Comparison of ENCODE assay signal across 8 cellular contexts in the genomic region with DNA sequence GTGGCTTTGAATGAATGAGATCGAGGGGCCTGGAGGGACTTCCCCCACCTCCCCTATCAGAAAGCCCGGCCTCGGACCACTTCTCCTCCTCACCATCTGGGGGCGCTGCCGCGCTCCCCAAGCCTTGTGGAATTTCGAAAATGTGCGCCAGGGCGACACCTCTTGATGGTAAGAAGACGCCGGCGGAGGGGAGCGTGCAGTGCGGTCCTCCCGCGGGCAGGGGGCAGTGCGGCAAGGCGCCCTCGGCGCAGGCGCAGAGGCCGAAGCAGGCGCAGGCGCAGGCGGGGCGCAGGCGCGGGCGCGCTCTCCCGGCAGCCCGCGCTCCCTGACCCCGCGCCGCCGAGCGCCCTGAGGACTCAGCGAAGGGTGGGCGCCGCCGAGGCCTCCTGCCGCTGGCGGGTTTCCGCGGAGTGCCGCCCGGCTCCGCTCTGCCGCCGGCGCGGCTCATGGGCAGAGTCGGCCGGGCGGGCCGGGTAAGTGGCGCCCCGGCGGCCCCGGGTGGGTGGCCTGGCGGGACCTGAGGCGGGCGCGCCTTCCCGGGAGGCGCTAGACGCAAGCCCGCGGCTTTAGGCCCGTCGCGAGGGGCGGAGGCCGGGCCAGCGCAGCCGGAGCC. TPM values are rescaled to one million over a fixed set of nuclear protein-coding genes. Genes with fewer than 3 reads are reported as not detected.
A peak's percentile ranks its signal among the peaks of the same experiment; 100 is the strongest.
DNase-seq lines count a peak whose midpoint lies in the region; ATAC-seq and TF ChIP-seq lines count a peak whose summit lies in the region.

A gene with protein sequence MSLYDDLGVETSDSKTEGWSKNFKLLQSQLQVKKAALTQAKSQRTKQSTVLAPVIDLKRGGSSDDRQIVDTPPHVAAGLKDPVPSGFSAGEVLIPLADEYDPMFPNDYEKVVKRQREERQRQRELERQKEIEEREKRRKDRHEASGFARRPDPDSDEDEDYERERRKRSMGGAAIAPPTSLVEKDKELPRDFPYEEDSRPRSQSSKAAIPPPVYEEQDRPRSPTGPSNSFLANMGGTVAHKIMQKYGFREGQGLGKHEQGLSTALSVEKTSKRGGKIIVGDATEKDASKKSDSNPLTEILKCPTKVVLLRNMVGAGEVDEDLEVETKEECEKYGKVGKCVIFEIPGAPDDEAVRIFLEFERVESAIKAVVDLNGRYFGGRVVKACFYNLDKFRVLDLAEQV (plus strand): TSS at position 314 of the 613 bp plus-strand sequence. CDS start 8,032 bp downstream, outside the sequence.

- H3K4me3 ChIP-seq in adipocyte (ENCODE audit: low read length), result peak within 1 kb of the TSS; percentile 98
- peak within 1 kb of the TSS; percentile 99 for H3K4me3 ChIP-seq in cardiac muscle cell

- H3K27ac Mint-ChIP-seq in type B pancreatic cell, result peak within 1 kb of the TSS; percentile 92

- ATAC-seq in HG02759 (IDR thresholded peaks at IDR 0.05; ENCODE audit: unreplicated experiment), result peak; percentile 89

- H3K27ac ChIP-seq in cardiac muscle cell, result peak within 1 kb of the TSS; percentile 99

- H3K9ac ChIP-seq in adipocyte (ENCODE audit: low read length), result peak within 1 kb of the TSS; percentile 97

- H3K4me1 Mint-ChIP-seq in type B pancreatic cell (ENCODE audit: unreplicated experiment), result peaks cover 27% of the 10 kb centered on the region

- no peaks in the 10 kb centered on the region for H3K9me3 Mint-ChIP-seq in type B pancreatic cell

- H3K27me3 Mint-ChIP-seq in type B pancreatic cell, result peaks cover 10% of the 10 kb centered on the region

- H3K27me3 ChIP-seq in adipocyte (replicated peaks; ENCODE audit: control insufficient read depth, insufficient read depth, low read length) (no peaks in the 10 kb centered on the region), cardiac muscle cell (no peaks in the 10 kb centered on the region)

- TF ChIP-seq CTCF in GM12874 (IDR thresholded peaks at IDR 0.05; ENCODE audit: insufficient read depth, low read depth, low read length) (peak; percentile 100), cardiac muscle cell (IDR thresholded peaks at IDR 0.05; ENCODE audit: low read depth, low read length) (peak; percentile 99), type B pancreatic cell (conservative IDR thresholded peaks at IDR 0.05) (peak; percentile 100)

- H3K4me1 ChIP-seq in adipocyte (ENCODE audit: control insufficient read depth, insufficient read depth, low read length) (peaks cover 38% of the 10 kb centered on the region), cardiac muscle cell (ENCODE audit: low read depth) (peaks cover 6% of the 10 kb centered on the region)

- H3K36me3 ChIP-seq in adipocyte (ENCODE audit: control insufficient read depth, insufficient read depth, low read length, severe bottlenecking) (no peaks in the 10 kb centered on the region), cardiac muscle cell (no peaks in the 10 kb centered on the region)

- peaks cover 3% of the 10 kb centered on the region for H3K36me3 Mint-ChIP-seq in type B pancreatic cell

- DNase-seq in NCI-H128 (lab: John Stamatoyannopoulos, UW; ENCODE audit: unreplicated experiment) (peak; percentile 67), SW480 (ENCODE audit: low spot score) (peak; percentile 84), adipocyte (ENCODE audit: low read depth) (peak; percentile 96), cardiac muscle cell (ENCODE audit: low read depth in 1 of 2, low spot score in 1 of 2) (peak; percentile 96 to 99), pons (ENCODE audit: low spot score) (peak; percentile 96), type B pancreatic cell (ENCODE audit: extremely low spot score, unreplicated experiment) (peak; percentile 99)

- H3K9me3 ChIP-seq in adipocyte (ENCODE audit: control insufficient read depth, low read length) (no peaks in the 10 kb centered on the region), cardiac muscle cell (ENCODE audit: low read depth) (no peaks in the 10 kb centered on the region)

- H3K4me3 Mint-ChIP-seq in type B pancreatic cell, result peak within 1 kb of the TSS; percentile 95

RNA-seq across cellular contexts. Expression of the gene that starts here (rescaled TPM):
- total RNA-seq in cardiac muscle cell, result 39.4 and 86.2 TPM in 2 replicates
- 125 and 144 TPM in 2 replicates for polyA plus RNA-seq in cardiac muscle cell
- total RNA-seq in type B pancreatic cell (ENCODE audit: low replicate concordance), result 92.1 and 105 TPM in 2 replicates

Comparison
In these comparisons a context has a peak if more than half of its experiments do, and no peak if none do; other contexts are left out.
1. Peak in every context shown above with its lines: DNase-seq, ATAC-seq, H3K4me3 ChIP-seq and H3K27ac ChIP-seq.